18 cellular contexts compared by ENCODE assay signal in the genomic region with DNA sequence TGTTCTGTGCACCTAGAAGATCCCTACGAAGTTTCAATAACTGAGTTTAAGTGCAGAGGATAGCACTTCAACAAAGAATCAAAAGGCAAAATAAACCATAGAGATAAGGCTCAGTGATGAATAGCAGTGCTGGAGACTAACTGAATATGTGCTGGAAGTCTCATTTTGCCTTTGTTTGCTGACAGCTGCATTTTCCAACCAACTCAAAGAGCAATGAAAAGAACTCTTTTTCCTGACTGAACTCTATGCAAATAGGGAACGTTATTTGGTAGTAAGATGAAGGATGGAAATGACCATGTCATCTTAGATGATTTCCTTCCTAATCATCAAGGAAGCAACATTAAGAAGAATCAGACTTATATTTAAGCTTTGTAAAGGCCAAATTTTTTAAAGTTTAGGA. TPM values are rescaled to one million over a fixed set of nuclear protein-coding genes. Genes with fewer than 3 reads are reported as not detected.
A peak's percentile ranks its signal among the peaks of the same experiment; 100 is the strongest.
DNase-seq lines count a peak whose midpoint lies in the region; ATAC-seq, FAIRE-seq and TF ChIP-seq lines count a peak whose summit lies in the region.
"Had no signal": no experiment of that assay in that cellular context is flagged by ENCODE, and none has a peak within 500 bp of the region (broad histone marks: within the 10 kb centered on the region; RNA-seq: fewer than 3 reads in every experiment).

No MANE protein-coding gene starts in this region.

- H3K9me2 ChIP-seq in Loucy (replicated peaks; ENCODE audit: low read depth, low read length): no peaks in the 10 kb centered on the region

- H3K27me3 ChIP-seq in Loucy (ENCODE audit: insufficient read depth, low read length, poor library complexity, severe bottlenecking) (no peaks in the 10 kb centered on the region), astrocyte (ENCODE audit: insufficient read depth, low read length) (no peaks in the 10 kb centered on the region)
- H3K27me3 ChIP-seq: BLaER1 had no signal

- peaks cover 8% of the 10 kb centered on the region for H3K4me1 Mint-ChIP-seq in astrocyte (ENCODE audit: low read depth, unreplicated experiment)
- no peaks in the 10 kb centered on the region for H3K4me1 Mint-ChIP-seq in activated T-cell treated with anti-CD3 and anti-CD28 coated beads, Interleukin-2, amount 50 U/mL, for 24 hours (ENCODE audit: low read depth)
- no peaks in the 10 kb centered on the region for H3K4me1 Mint-ChIP-seq in stimulated activated naive B cell treated with anti-CD40 and anti-IgM and Interleukin-4, amounts not matched to agents 10 μg/mL and 1 μg/mL and 100 μg/mL, for 72 hours
- H3K4me1 Mint-ChIP-seq: CD8-positive, alpha-beta memory T cell; H9 had no signal

- H3K36me3 ChIP-seq in Loucy (ENCODE audit: insufficient read depth, low read length): no peaks in the 10 kb centered on the region
- H3K36me3 ChIP-seq in astrocyte (ENCODE audit: insufficient read depth, low read length): no peaks in the 10 kb centered on the region
- H3K36me3 ChIP-seq: BLaER1 had no signal

- H4K20me1 ChIP-seq in Loucy (ENCODE audit: insufficient read depth, low read length, poor library complexity, severe bottlenecking) (no peaks in the 10 kb centered on the region), astrocyte (ENCODE audit: insufficient read depth, low read length) (no peaks in the 10 kb centered on the region)
- H4K20me1 ChIP-seq: BLaER1 had no signal

- no peak for TF ChIP-seq CTCF in Loucy (conservative IDR thresholded peaks at IDR 0.05; ENCODE audit: low read length)
- no peak for TF ChIP-seq CTCF in astrocyte (IDR thresholded peaks at IDR 0.05; ENCODE audit: insufficient read depth, low read depth, low read length)

- no peaks in the 10 kb centered on the region for H3K9me3 Mint-ChIP-seq in astrocyte (ENCODE audit: unreplicated experiment)
- no peaks in the 10 kb centered on the region for H3K9me3 Mint-ChIP-seq in activated T-cell treated with anti-CD3 and anti-CD28 coated beads, Interleukin-2, amount 50 U/mL, for 24 hours
- H3K9me3 Mint-ChIP-seq in stimulated activated naive B cell treated with anti-CD40 and anti-IgM and Interleukin-4, amounts not matched to agents 10 μg/mL and 1 μg/mL and 100 μg/mL, for 72 hours: no peaks in the 10 kb centered on the region
- H3K9me3 Mint-ChIP-seq: CD8-positive, alpha-beta memory T cell; H9 had no signal

- H3K9ac ChIP-seq in Loucy (ENCODE audit: low read depth, low read length, poor library complexity, severe bottlenecking) (no peak overlapping the region), astrocyte (ENCODE audit: low read length) (no peak overlapping the region)
- H3K9ac ChIP-seq: BLaER1 had no signal

- H3K4me1 ChIP-seq in Loucy (ENCODE audit: insufficient read depth, low read length, poor library complexity, severe bottlenecking) (no peaks in the 10 kb centered on the region), astrocyte (ENCODE audit: insufficient read depth, low read length) (no peaks in the 10 kb centered on the region)
- H3K4me1 ChIP-seq: BLaER1, Caco-2 had no signal

- DNase-seq in astrocyte (ENCODE audit: low read depth) (no peak), midbrain (lab: John Stamatoyannopoulos, UW) (peak; percentile 26), pons (ENCODE audit: low spot score) (peak; percentile 71), NCI-H1105 (lab: John Stamatoyannopoulos, UW) (no peak), retina (no peak)
- no peak for DNase-seq in activated T-cell treated with anti-CD3 and anti-CD28 coated beads, Interleukin-2, amount 50 U/mL, for 24 hours
- DNase-seq in stimulated activated naive B cell treated with anti-CD40 and anti-IgM and Interleukin-4, amounts not matched to agents 10 μg/mL and 1 μg/mL and 100 μg/mL, for 72 hours: no peak
- DNase-seq: Caco-2; CD8-positive, alpha-beta memory T cell; DND-41; GDM1; GOT3; H9 had no signal

- H3K36me3 Mint-ChIP-seq in astrocyte (ENCODE audit: low read depth, unreplicated experiment): no peaks in the 10 kb centered on the region
- no peaks in the 10 kb centered on the region for H3K36me3 Mint-ChIP-seq in activated T-cell treated with anti-CD3 and anti-CD28 coated beads, Interleukin-2, amount 50 U/mL, for 24 hours (ENCODE audit: low read depth)
- H3K36me3 Mint-ChIP-seq in stimulated activated naive B cell treated with anti-CD40 and anti-IgM and Interleukin-4, amounts not matched to agents 10 μg/mL and 1 μg/mL and 100 μg/mL, for 72 hours: no peaks in the 10 kb centered on the region
- H3K36me3 Mint-ChIP-seq: CD8-positive, alpha-beta memory T cell had no signal

- H3K9me3 ChIP-seq in Loucy (ENCODE audit: insufficient read depth, low read depth, low read length) (no peaks in the 10 kb centered on the region), astrocyte (ENCODE audit: insufficient read depth, low read depth, low read length) (no peaks in the 10 kb centered on the region)
- H3K9me3 ChIP-seq: BLaER1, Caco-2 had no signal

- no peak overlapping the region for H3K27ac ChIP-seq in astrocyte (ENCODE audit: low read depth, low read length)
- H3K27ac ChIP-seq: BLaER1 had no signal

- H3K27ac Mint-ChIP-seq in astrocyte (ENCODE audit: unreplicated experiment): peak overlapping the region; percentile 81
- H3K27ac Mint-ChIP-seq in activated T-cell treated with anti-CD3 and anti-CD28 coated beads, Interleukin-2, amount 50 U/mL, for 24 hours: no peak overlapping the region
- no peak overlapping the region for H3K27ac Mint-ChIP-seq in stimulated activated naive B cell treated with anti-CD40 and anti-IgM and Interleukin-4, amounts not matched to agents 10 μg/mL and 1 μg/mL and 100 μg/mL, for 72 hours
- H3K27ac Mint-ChIP-seq: CD8-positive, alpha-beta memory T cell; H9 had no signal

- H3K4me2 ChIP-seq in Loucy (ENCODE audit: low read depth, low read length, poor library complexity, severe bottlenecking): no peak overlapping the region
- H3K4me2 ChIP-seq in astrocyte (ENCODE audit: low read length): no peak overlapping the region
- H3K4me2 ChIP-seq: BLaER1 had no signal

- 0 out of 2 replicates have a peak overlapping the region, but pooled peaks have one; percentile 4 for H2AFZ ChIP-seq in Loucy (ENCODE audit: low read length)
- H2AFZ ChIP-seq in astrocyte (ENCODE audit: low read depth, low read length): no peak overlapping the region

- H3K27me3 Mint-ChIP-seq in astrocyte (ENCODE audit: low read depth, unreplicated experiment): no peaks in the 10 kb centered on the region
- H3K27me3 Mint-ChIP-seq in activated T-cell treated with anti-CD3 and anti-CD28 coated beads, Interleukin-2, amount 50 U/mL, for 24 hours: peaks cover 9% of the 10 kb centered on the region
- peaks cover 6 to 16% of the 10 kb centered on the region in 2 donors for H3K27me3 Mint-ChIP-seq in stimulated activated naive B cell treated with anti-CD40 and anti-IgM and Interleukin-4, amounts not matched to agents 10 μg/mL and 1 μg/mL and 100 μg/mL, for 72 hours

- H3K4me3 Mint-ChIP-seq in astrocyte (ENCODE audit: unreplicated experiment): no peak overlapping the region
- H3K4me3 Mint-ChIP-seq in activated T-cell treated with anti-CD3 and anti-CD28 coated beads, Interleukin-2, amount 50 U/mL, for 24 hours: no peak overlapping the region
- no peak overlapping the region for H3K4me3 Mint-ChIP-seq in stimulated activated naive B cell treated with anti-CD40 and anti-IgM and Interleukin-4, amounts not matched to agents 10 μg/mL and 1 μg/mL and 100 μg/mL, for 72 hours
- H3K4me3 Mint-ChIP-seq: CD8-positive, alpha-beta memory T cell; H9 had no signal

- no peaks in the 10 kb centered on the region for H3K79me2 ChIP-seq in Loucy (ENCODE audit: insufficient read depth, low read length)
- no peaks in the 10 kb centered on the region for H3K79me2 ChIP-seq in astrocyte (ENCODE audit: insufficient read depth, low read length)

- no peak for ATAC-seq in stimulated activated naive B cell treated with anti-CD40 and anti-IgM and Interleukin-4, amounts not matched to agents 10 μg/mL and 1 μg/mL and 100 μg/mL, for 72 hours (replicated peaks)

- no peak overlapping the region for H3K4me3 ChIP-seq in Loucy (ENCODE audit: low read length, poor library complexity, severe bottlenecking)
- H3K4me3 ChIP-seq in astrocyte (ENCODE audit: insufficient read depth, low read depth, low read length): no peak overlapping the region
- H3K4me3 ChIP-seq: BLaER1 had no signal

- H3F3A ChIP-seq in Loucy (ENCODE audit: low read depth): no peaks in the 10 kb centered on the region

- FAIRE-seq in astrocyte (lab: Jason Lieb, UNC): no peak
- FAIRE-seq: A204.1, GM12892 had no signal

RNA-seq across cellular contexts. Expression of a gene that starts 32.8 kb away (rescaled TPM):
- total RNA-seq in astrocyte: not detected in 2 replicates
- total RNA-seq: Caco-2; CD8-positive, alpha-beta memory T cell; H9; HT1080 had no signal

RNA-seq across cellular contexts. Expression of a gene that starts 42.9 kb away (rescaled TPM):
- not detected in 2 replicates for total RNA-seq in astrocyte
- total RNA-seq: Caco-2; CD8-positive, alpha-beta memory T cell; H9; HT1080 had no signal

Comparison
In these comparisons a context has a peak if more than half of its experiments do, and no peak if none do; other contexts are left out.
1. DNase-seq: peak in midbrain (single experiment) and pons (single experiment); none in astrocyte (single experiment), activated T-cell treated with anti-CD3 and anti-CD28 coated beads, Interleukin-2, amount 50 U/mL, for 24 hours (single experiment), NCI-H1105 (single experiment), retina (single experiment) and stimulated activated naive B cell treated with anti-CD40 and anti-IgM and Interleukin-4, amounts not matched to agents 10 μg/mL and 1 μg/mL and 100 μg/mL, for 72 hours (single experiment).